8 cellular contexts compared by ENCODE assay signal in genomic region chr12:106745181-106745745, GRCh38.
"Had no signal": no experiment of that assay in that cellular context is flagged by ENCODE, and none has a peak within 500 bp of the region (broad histone marks: within the 10 kb centered on the region; RNA-seq: fewer than 3 reads in every experiment).

No MANE protein-coding gene starts in this region.

- FAIRE-seq: G401.6, GM12878, GM12891, GM12892, GM18507, GM19239 had no signal

- H3K4me3 ChIP-seq: GM12878 had no signal

- ATAC-seq: GM12878 had no signal

- DNase-seq: GDM1, GF-D8 had no signal
